In the genomic region with DNA sequence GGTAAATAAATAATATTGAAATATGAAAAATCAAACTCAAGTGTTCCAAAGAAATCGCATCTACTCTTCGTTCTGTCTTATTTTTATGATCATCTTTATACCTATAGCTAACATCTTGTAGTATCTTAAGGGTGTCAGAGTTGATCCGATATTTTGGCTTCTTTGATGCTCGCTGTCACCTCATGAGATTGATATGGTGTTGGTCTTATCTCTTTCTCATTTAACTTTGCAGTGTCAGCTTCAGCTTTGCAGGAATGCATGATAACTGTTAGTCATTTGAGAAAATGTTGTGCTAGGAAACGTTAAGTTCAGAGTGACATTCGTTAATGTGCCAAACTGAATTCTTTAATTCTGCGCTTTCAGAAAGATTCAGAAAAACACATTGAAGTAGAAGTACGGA, we compare ENCODE assay signal across 1 cellular context.
TF ChIP-seq lines count a peak whose summit lies in the region.

No MANE protein-coding gene starts in this region.

TF ChIP-seq in K562, 482 proteins besides CTCF, POLR2A, EP300 and RAD21:
- TF ChIP-seq SAP30 (IDR thresholded peaks at IDR 0.05; ENCODE audit: borderline replicate concordance, insufficient read depth, low read depth, low read length, poor library complexity, severe bottlenecking) = no peak
- TF ChIP-seq POLR3G (IDR thresholded peaks at IDR 0.05; ENCODE audit: extremely low read depth, insufficient read length, insufficient replicate concordance) = no peak
- TF ChIP-seq KLF16 (IDR thresholded peaks at IDR 0.05) = no peak
- no peak for TF ChIP-seq SRF (CRISPR knock-in tag; IDR thresholded peaks at IDR 0.05)
- peak; percentile 31; the same call in 1 of the 2 replicates for TF ChIP-seq ZZZ3 (IDR thresholded peaks at IDR 0.05)
- TF ChIP-seq, protein P1, sequence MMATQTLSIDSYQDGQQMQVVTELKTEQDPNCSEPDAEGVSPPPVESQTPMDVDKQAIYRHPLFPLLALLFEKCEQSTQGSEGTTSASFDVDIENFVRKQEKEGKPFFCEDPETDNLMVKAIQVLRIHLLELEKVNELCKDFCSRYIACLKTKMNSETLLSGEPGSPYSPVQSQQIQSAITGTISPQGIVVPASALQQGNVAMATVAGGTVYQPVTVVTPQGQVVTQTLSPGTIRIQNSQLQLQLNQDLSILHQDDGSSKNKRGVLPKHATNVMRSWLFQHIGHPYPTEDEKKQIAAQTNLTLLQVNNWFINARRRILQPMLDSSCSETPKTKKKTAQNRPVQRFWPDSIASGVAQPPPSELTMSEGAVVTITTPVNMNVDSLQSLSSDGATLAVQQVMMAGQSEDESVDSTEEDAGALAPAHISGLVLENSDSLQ (IDR thresholded peaks at IDR 0.05) = peak; percentile 42; the same call in 1 of the 2 replicates
- no peak for TF ChIP-seq NFYB (IDR thresholded peaks at IDR 0.05; ENCODE audit: extremely low read depth, insufficient read length)
- no peak for TF ChIP-seq ELF1 (tag; IDR thresholded peaks at IDR 0.05)
- TF ChIP-seq, protein P2, sequence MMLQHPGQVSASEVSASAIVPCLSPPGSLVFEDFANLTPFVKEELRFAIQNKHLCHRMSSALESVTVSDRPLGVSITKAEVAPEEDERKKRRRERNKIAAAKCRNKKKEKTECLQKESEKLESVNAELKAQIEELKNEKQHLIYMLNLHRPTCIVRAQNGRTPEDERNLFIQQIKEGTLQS (IDR thresholded peaks at IDR 0.05) = no peak
- TF ChIP-seq, protein P2 (CRISPR knock-in tag; conservative IDR thresholded peaks at IDR 0.05) = no peak
- TF ChIP-seq, protein P3, sequence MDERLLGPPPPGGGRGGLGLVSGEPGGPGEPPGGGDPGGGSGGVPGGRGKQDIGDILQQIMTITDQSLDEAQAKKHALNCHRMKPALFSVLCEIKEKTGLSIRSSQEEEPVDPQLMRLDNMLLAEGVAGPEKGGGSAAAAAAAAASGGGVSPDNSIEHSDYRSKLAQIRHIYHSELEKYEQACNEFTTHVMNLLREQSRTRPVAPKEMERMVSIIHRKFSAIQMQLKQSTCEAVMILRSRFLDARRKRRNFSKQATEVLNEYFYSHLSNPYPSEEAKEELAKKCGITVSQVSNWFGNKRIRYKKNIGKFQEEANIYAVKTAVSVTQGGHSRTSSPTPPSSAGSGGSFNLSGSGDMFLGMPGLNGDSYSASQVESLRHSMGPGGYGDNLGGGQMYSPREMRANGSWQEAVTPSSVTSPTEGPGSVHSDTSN (CRISPR knock-in tag; IDR thresholded peaks at IDR 0.05; ENCODE audit: low read depth) = no peak
- TF ChIP-seq, protein P3 (tag; conservative IDR thresholded peaks at IDR 0.05; ENCODE audit: low read depth) = peak; percentile 83
- no peak for TF ChIP-seq PHB (CRISPR knock-in tag; IDR thresholded peaks at IDR 0.05)
- TF ChIP-seq MEIS2 (IDR thresholded peaks at IDR 0.05; ENCODE audit: partially characterized antibody) = peak; percentile 66
